Comparison of ENCODE assay signal across 9 cellular contexts in the genomic region with DNA sequence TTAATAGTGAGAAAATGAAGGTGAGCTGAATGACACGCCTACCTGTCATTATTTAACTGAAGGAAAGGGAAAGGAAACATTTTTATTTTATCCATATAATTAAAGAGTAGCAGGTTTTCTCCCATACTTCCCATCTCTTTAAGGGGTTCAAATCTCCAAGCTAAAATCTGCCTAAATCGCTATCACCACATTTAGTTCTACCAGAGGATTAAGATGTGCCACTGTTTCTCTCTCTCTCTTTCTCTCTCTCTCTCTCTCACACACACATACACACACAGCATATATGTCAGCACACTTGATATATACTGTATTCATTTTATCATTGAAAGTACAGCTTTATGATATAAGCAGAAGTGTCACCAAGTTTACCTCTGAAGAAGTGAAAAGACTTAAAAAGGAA. TPM values are rescaled to one million over a fixed set of nuclear protein-coding genes. Genes with fewer than 3 reads are reported as not detected.
DNase-seq lines count a peak whose midpoint lies in the region; ATAC-seq and TF ChIP-seq lines count a peak whose summit lies in the region.
"Had no signal": no experiment of that assay in that cellular context is flagged by ENCODE, and none has a peak within 500 bp of the region (broad histone marks: within the 10 kb centered on the region; RNA-seq: fewer than 3 reads in every experiment).

No MANE protein-coding gene starts in this region.

- H4K20me1 ChIP-seq in H9 (ENCODE audit: control insufficient read depth, insufficient read depth, insufficient read length), result no peaks in the 10 kb centered on the region

- H3K23me2 ChIP-seq in H9 (ENCODE audit: insufficient read length, low read depth, low read length, poor library complexity, severe bottlenecking), result no peaks in the 10 kb centered on the region

- peaks cover 63% of the 10 kb centered on the region for H3K4me1 ChIP-seq in CD4-positive, alpha-beta memory T cell (ENCODE audit: insufficient read depth, low read length)
- H3K4me1 ChIP-seq in ascending aorta (peaks cover 6 to 79% of the 10 kb centered on the region in 2 donors), H9 (ENCODE audit: insufficient read depth, low read length) (0 out of 2 replicates have a peak, but pooled peaks cover 3% of the 10 kb centered on the region)

- no peak overlapping the region for H2BK12ac ChIP-seq in H9 (ENCODE audit: insufficient read length, low read depth, low read length)

- H3K9ac ChIP-seq in H9 (ENCODE audit: extremely low read depth, insufficient read length, low read length), result no peak overlapping the region

- no peak overlapping the region for H4K8ac ChIP-seq in H9 (replicated peaks; ENCODE audit: insufficient read length, low read depth, low read length)

- no peak overlapping the region for H2AK5ac ChIP-seq in H9 (ENCODE audit: insufficient read length, low read length)

- H4K5ac ChIP-seq in H9 (ENCODE audit: insufficient read length, low read depth, low read length), result no peak overlapping the region

- H3K9me3 Mint-ChIP-seq in CD4-positive, alpha-beta memory T cell, result peaks cover 0 to 2% (median 0%) of the 10 kb centered on the region in 8 donors
- peaks cover 2% of the 10 kb centered on the region for H3K9me3 Mint-ChIP-seq in natural killer cell treated with Interleukin-12 subunit alpha and Interleukin-12 subunit beta and Interleukin-15 and Interleukin-18, amount 100 ng/mL, for 72 hours
- no peaks in the 10 kb centered on the region; a peak in 1 of 5 replicates for H3K9me3 Mint-ChIP-seq in H9

- H4K91ac ChIP-seq in H9 (ENCODE audit: insufficient read length, low read depth, low read length), result no peak overlapping the region

- intact Hi-C loops in CD4-positive, alpha-beta memory T cell (cut with micrococcal nuclease), result loop anchor here (10.0 kb wide), 1 partner anchor 630 kb away; the partner anchor contains the start of gene SP3
- intact Hi-C loops in ascending aorta (cut with DNase I), result no loop called here

- H3K18ac ChIP-seq in H9 (ENCODE audit: insufficient read length, low read depth, low read length), result no peak overlapping the region

- CTCF ChIA-PET in CD4-positive, alpha-beta memory T cell (lab: Charles Lee; ENCODE audit: partially characterized antibody), result interaction anchor here (1.0 to 21.7 kb wide), 10 partner anchors 8 to 132 kb away, joined by 3 to 430 read pairs (median 5); no protein-coding TSS in a partner anchor

- H3K27me3 Mint-ChIP-seq in CD4-positive, alpha-beta memory T cell, result peaks cover 0 to 1% of the 10 kb centered on the region in 2 donors
- no peaks in the 10 kb centered on the region for H3K27me3 Mint-ChIP-seq in natural killer cell treated with Interleukin-12 subunit alpha and Interleukin-12 subunit beta and Interleukin-15 and Interleukin-18, amount 100 ng/mL, for 72 hours
- no peaks in the 10 kb centered on the region for H3K27me3 Mint-ChIP-seq in H9 (ENCODE audit: low read depth)

- H3K27ac ChIP-seq in CD4-positive, alpha-beta memory T cell (ENCODE audit: low read depth, low read length), result peak overlapping the region; percentile 89
- H3K27ac ChIP-seq in KOPT-K1 (ENCODE audit: low read depth, low read length, poor library complexity, severe bottlenecking), result peak overlapping the region; percentile 98
- H3K27ac ChIP-seq in ascending aorta, result peak overlapping the region; percentile 50 to 57
- no peak overlapping the region for H3K27ac ChIP-seq in H9 (ENCODE audit: insufficient read length, low read depth, low read length)

- peaks cover 37 to 62% of the 10 kb centered on the region in 2 donors for H3K36me3 Mint-ChIP-seq in CD4-positive, alpha-beta memory T cell
- H3K36me3 Mint-ChIP-seq in natural killer cell treated with Interleukin-12 subunit alpha and Interleukin-12 subunit beta and Interleukin-15 and Interleukin-18, amount 100 ng/mL, for 72 hours, result peaks cover 34% of the 10 kb centered on the region
- H3K36me3 Mint-ChIP-seq in H9 (ENCODE audit: insufficient read depth in 1 of 3, low read depth in 3 of 3), result no peaks in the 10 kb centered on the region

- H2BK20ac ChIP-seq in H9 (ENCODE audit: low read depth, low read length, poor library complexity, severe bottlenecking), result no peak overlapping the region

- H3K4me3 Mint-ChIP-seq in CD4-positive, alpha-beta memory T cell, result peak overlapping the region; percentile 88 to 100 (median 98)
- H3K4me3 Mint-ChIP-seq in natural killer cell treated with Interleukin-12 subunit alpha and Interleukin-12 subunit beta and Interleukin-15 and Interleukin-18, amount 100 ng/mL, for 72 hours, result peak overlapping the region; percentile 88
- no peak overlapping the region; a peak in 1 of 5 replicates for H3K4me3 Mint-ChIP-seq in H9

- H2BK120ac ChIP-seq in H9 (ENCODE audit: low read depth, low read length, poor library complexity, severe bottlenecking), result no peak overlapping the region

- peaks cover 7% of the 10 kb centered on the region for H3K36me3 ChIP-seq in CD4-positive, alpha-beta memory T cell (ENCODE audit: insufficient read depth, low read length)
- peaks cover 14% of the 10 kb centered on the region; the same call in 1 of the 2 replicates for H3K36me3 ChIP-seq in KOPT-K1 (ENCODE audit: insufficient read depth, low read length)
- H3K36me3 ChIP-seq in ascending aorta, result no peaks in the 10 kb centered on the region

- TF ChIP-seq CTCF in ascending aorta (IDR thresholded peaks at IDR 0.05) (no peak), H9 (conservative IDR thresholded peaks at IDR 0.05) (no peak)

- H3K14ac ChIP-seq in H9 (ENCODE audit: insufficient read depth, low read length), result no peak overlapping the region

- H3K4ac ChIP-seq in H9 (ENCODE audit: low read depth, low read length), result no peak overlapping the region

- POLR2A ChIA-PET in CD4-positive, alpha-beta memory T cell (lab: Charles Lee; ENCODE audit: partially characterized antibody), result interaction anchor here (0.9 to 15.9 kb wide), 19 partner anchors 9 to 199 kb away, joined by 3 to 256 read pairs (median 10); partner anchors contain the start of genes GPR155 and SCRN3

- no peak overlapping the region for H2BK15ac ChIP-seq in H9 (ENCODE audit: low read depth, low read length)

- no peak overlapping the region for H2AFZ ChIP-seq in H9 (ENCODE audit: low read length)

- no peak overlapping the region for H3K4me2 ChIP-seq in H9 (ENCODE audit: insufficient read depth, insufficient read length, low read length)

- peak overlapping the region; percentile 92 to 100 (median 98) for H3K27ac Mint-ChIP-seq in CD4-positive, alpha-beta memory T cell
- peak overlapping the region; percentile 95 to 98 for H3K27ac Mint-ChIP-seq in natural killer cell treated with Interleukin-12 subunit alpha and Interleukin-12 subunit beta and Interleukin-15 and Interleukin-18, amount 100 ng/mL, for 72 hours
- no peak overlapping the region for H3K27ac Mint-ChIP-seq in H9

- H3K23ac ChIP-seq in H9 (ENCODE audit: insufficient read length, low read depth, low read length), result no peak overlapping the region

- no CpG with 5 or more reads among the region's 2 CpGs for whole genome bisulfite sequencing in H9 (ENCODE audit: extremely low coverage, insufficient read length, low lambda C conversion rate)

- peaks cover 39 to 79% (median 52%) of the 10 kb centered on the region in 4 donors for H3K4me1 Mint-ChIP-seq in CD4-positive, alpha-beta memory T cell
- peaks cover 48 to 77% of the 10 kb centered on the region in 2 donors for H3K4me1 Mint-ChIP-seq in natural killer cell treated with Interleukin-12 subunit alpha and Interleukin-12 subunit beta and Interleukin-15 and Interleukin-18, amount 100 ng/mL, for 72 hours (ENCODE audit: low read depth in 2 of 2)
- peaks cover 7 to 11% of the 10 kb centered on the region in 2 experiments for H3K4me1 Mint-ChIP-seq in H9

- DNase-seq in CD4-positive, alpha-beta memory T cell, result peak in 3 of 5 donors; percentile 39 to 49 (median 46)
- DNase-seq in ascending aorta (ENCODE audit: low spot score in 2 of 2) (no peak), OCI-M2 (lab: John Stamatoyannopoulos, UW; ENCODE audit: unreplicated experiment) (no peak), H9 (no peak)
- DNase-seq in natural killer cell treated with Interleukin-12 subunit alpha and Interleukin-12 subunit beta and Interleukin-15 and Interleukin-18, amount 100 ng/mL, for 72 hours (ENCODE audit: low spot score), result no peak
- DNase-seq: left ventricle myocardium superior had no signal

- H3K4me3 ChIP-seq in CD4-positive, alpha-beta memory T cell (ENCODE audit: low read length in 2 of 2), result peak overlapping the region; percentile 54 to 80
- no peak overlapping the region for H3K4me3 ChIP-seq in ascending aorta

- no peak for ATAC-seq in natural killer cell treated with Interleukin-12 subunit alpha and Interleukin-12 subunit beta and Interleukin-15 and Interleukin-18, amount 100 ng/mL, for 72 hours
- ATAC-seq in GM19463 (IDR thresholded peaks at IDR 0.05; ENCODE audit: unreplicated experiment), result no peak
- ATAC-seq in HG03175 (IDR thresholded peaks at IDR 0.05; ENCODE audit: unreplicated experiment), result no peak

- H3K9me3 ChIP-seq in CD4-positive, alpha-beta memory T cell (ENCODE audit: control insufficient read depth in 1 of 2, low read length in 2 of 2), result no peaks in the 10 kb centered on the region
- H3K9me3 ChIP-seq in KOPT-K1 (ENCODE audit: insufficient read depth, low read length, poor library complexity, severe bottlenecking) (no peaks in the 10 kb centered on the region), ascending aorta (no peaks in the 10 kb centered on the region), H9 (ENCODE audit: control insufficient read depth, low read depth, low read length) (no peaks in the 10 kb centered on the region)

- H3T11ph ChIP-seq in H9 (ENCODE audit: low read length), result no peak overlapping the region

- H2BK5ac ChIP-seq in H9 (ENCODE audit: insufficient read length, low read length), result no peak overlapping the region

- no peaks in the 10 kb centered on the region for H3K27me3 ChIP-seq in CD4-positive, alpha-beta memory T cell (ENCODE audit: insufficient read depth, low read length)
- H3K27me3 ChIP-seq in ascending aorta (no peaks in the 10 kb centered on the region), H9 (ENCODE audit: insufficient read depth, low read length) (no peaks in the 10 kb centered on the region)

- no peaks in the 10 kb centered on the region for H3K79me2 ChIP-seq in H9 (ENCODE audit: insufficient read depth, low read length)

- H3K79me1 ChIP-seq in H9 (ENCODE audit: insufficient read depth, low read depth, low read length, poor library complexity, severe bottlenecking), result no peaks in the 10 kb centered on the region

- H3K56ac ChIP-seq in H9 (ENCODE audit: insufficient read length, low read depth, low read length), result no peak overlapping the region

RNA-seq across cellular contexts. Expression of gene WIPF1, which starts 3.2 kb away (rescaled TPM):
- total RNA-seq in CD4-positive, alpha-beta memory T cell, result 100 to 1,000 TPM; 483 to 484 TPM
- 100 to 1,000 TPM in 1 of 2 donors, 10 to 100 TPM in 1; 79.2 to 169 TPM for polyA plus RNA-seq in CD4-positive, alpha-beta memory T cell
- total RNA-seq in ascending aorta (26.1 TPM), H9 (2021) (5.1 and 6.2 TPM in 2 replicates)
- total RNA-seq in natural killer cell treated with Interleukin-12 subunit alpha and Interleukin-12 subunit beta and Interleukin-15 and Interleukin-18, amount 100 ng/mL, for 72 hours, result 100 to 1,000 TPM; 284 to 319 TPM

Comparison
In these comparisons a context has a peak if more than half of its experiments do, and no peak if none do; other contexts are left out.
1. DNase-seq: peak in CD4-positive, alpha-beta memory T cell (3 of 5); none in ascending aorta (0 of 2), natural killer cell treated with Interleukin-12 subunit alpha and Interleukin-12 subunit beta and Interleukin-15 and Interleukin-18, amount 100 ng/mL, for 72 hours (single experiment), OCI-M2 (single experiment) and H9 (single experiment).
2. H3K4me3 ChIP-seq: peak in CD4-positive, alpha-beta memory T cell (2 of 2); none in ascending aorta (0 of 2).
3. H3K27ac Mint-ChIP-seq: peak in CD4-positive, alpha-beta memory T cell (7 of 7) and natural killer cell treated with Interleukin-12 subunit alpha and Interleukin-12 subunit beta and Interleukin-15 and Interleukin-18, amount 100 ng/mL, for 72 hours (2 of 2); none in H9 (0 of 3).
4. H3K4me3 Mint-ChIP-seq: peak in CD4-positive, alpha-beta memory T cell (8 of 8) and natural killer cell treated with Interleukin-12 subunit alpha and Interleukin-12 subunit beta and Interleukin-15 and Interleukin-18, amount 100 ng/mL, for 72 hours (single experiment); none in H9 (0 of 2).
5. RNA of gene WIPF1, which starts 3.2 kb away (total RNA-seq): 483 to 484 TPM in CD4-positive, alpha-beta memory T cell and 284 to 319 TPM in natural killer cell treated with Interleukin-12 subunit alpha and Interleukin-12 subunit beta and Interleukin-15 and Interleukin-18, amount 100 ng/mL, for 72 hours; 26.1 TPM in ascending aorta (single experiment) and 5.1 to 6.2 TPM in H9; every median in the first group is over 10 times any median in the second.